In the genomic region with DNA sequence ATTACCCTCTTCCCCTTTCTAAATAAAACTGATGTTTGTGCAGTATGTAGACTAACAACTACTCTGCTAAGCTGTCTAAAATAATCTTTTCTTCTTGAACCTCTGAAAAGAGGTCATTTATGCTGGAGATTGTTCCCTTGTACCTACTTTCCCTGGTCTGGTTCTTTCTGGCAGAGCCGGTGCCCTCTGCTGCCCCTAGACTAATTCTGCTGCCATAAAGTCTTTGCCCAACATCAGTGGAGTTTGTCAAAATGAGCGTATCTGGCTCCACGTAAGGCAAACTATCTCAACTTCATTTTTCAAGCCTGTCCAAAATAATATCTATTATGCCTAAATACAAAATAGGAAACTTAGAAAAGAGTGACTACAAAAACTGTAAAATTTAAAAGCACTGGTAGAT, we compare ENCODE assay signal across 9 cellular contexts. TPM values are rescaled to one million over a fixed set of nuclear protein-coding genes. Genes with fewer than 3 reads are reported as not detected.
DNase-seq lines count a peak whose midpoint lies in the region; ATAC-seq and TF ChIP-seq lines count a peak whose summit lies in the region.
"Had no signal": no experiment of that assay in that cellular context is flagged by ENCODE, and none has a peak within 500 bp of the region (broad histone marks: within the 10 kb centered on the region; RNA-seq: fewer than 3 reads in every experiment).

No MANE protein-coding gene starts in this region.

- peaks cover 27 to 31% (median 28%) of the 10 kb centered on the region in 3 donors for H3K4me1 ChIP-seq in skeletal muscle tissue (ENCODE audit: control insufficient read depth in 3 of 3, insufficient read depth in 3 of 3, low read length in 3 of 3)

- H3K4me3 Mint-ChIP-seq in IgD-negative memory B cell, result peak overlapping the region in 1 of 4 donors; percentile 39
- H3K4me3 Mint-ChIP-seq in glutamatergic neuron (ENCODE audit: unreplicated experiment), result peak overlapping the region; percentile 59

- TF ChIP-seq CTCF in VCaP (conservative IDR thresholded peaks at IDR 0.05), result no peak
- no peak for TF ChIP-seq CTCF in glutamatergic neuron (IDR thresholded peaks at IDR 0.05; ENCODE audit: partially characterized antibody, unreplicated experiment)

- H3K9ac ChIP-seq in skeletal muscle tissue (ENCODE audit: low read depth in 1 of 3, low read length in 3 of 3), result peak overlapping the region; percentile 6 to 47 (median 33)

- H3K36me3 Mint-ChIP-seq in IgD-negative memory B cell (peaks cover 8% of the 10 kb centered on the region), glutamatergic neuron (ENCODE audit: unreplicated experiment) (no peaks in the 10 kb centered on the region)

- H3K27ac Mint-ChIP-seq in IgD-negative memory B cell (peak overlapping the region; percentile 65 to 77 (median 75)), glutamatergic neuron (ENCODE audit: unreplicated experiment) (peak overlapping the region; percentile 83)

- no peaks in the 10 kb centered on the region for H3K27me3 ChIP-seq in skeletal muscle tissue (ENCODE audit: control insufficient read depth in 3 of 3, insufficient read depth in 3 of 3, low read length in 3 of 3)

- no peak overlapping the region for H3K4me3 ChIP-seq in skeletal muscle tissue (ENCODE audit: low read length in 3 of 3)

- H3K27ac ChIP-seq in VCaP (peak overlapping the region; percentile 41; the same call in 1 of the 2 replicates), skeletal muscle tissue (ENCODE audit: low read depth, low read length) (peak overlapping the region; percentile 94)

- peaks cover 0 to 20% (median 0%) of the 10 kb centered on the region in 3 donors for H3K36me3 ChIP-seq in skeletal muscle tissue (ENCODE audit: control insufficient read depth in 3 of 3, insufficient read depth in 3 of 3, low read length in 3 of 3)

- H3K9me3 Mint-ChIP-seq in IgD-negative memory B cell (no peaks in the 10 kb centered on the region), glutamatergic neuron (ENCODE audit: unreplicated experiment) (peaks cover 2% of the 10 kb centered on the region)

- ATAC-seq in HG02981 (IDR thresholded peaks at IDR 0.05; ENCODE audit: unreplicated experiment), result no peak

- no peaks in the 10 kb centered on the region for H3K9me3 ChIP-seq in skeletal muscle tissue (ENCODE audit: control insufficient read depth in 3 of 3, low read length in 3 of 3)

- H3K4me1 Mint-ChIP-seq in IgD-negative memory B cell (peaks cover 10 to 21% (median 20%) of the 10 kb centered on the region in 3 donors), glutamatergic neuron (ENCODE audit: low read depth, unreplicated experiment) (peaks cover 20% of the 10 kb centered on the region)

- H3K27me3 Mint-ChIP-seq in IgD-negative memory B cell (no peaks in the 10 kb centered on the region), glutamatergic neuron (ENCODE audit: unreplicated experiment) (peaks cover 1% of the 10 kb centered on the region)

- DNase-seq in glutamatergic neuron (no peak), inferior parietal cortex (ENCODE audit: extremely low spot score) (no peak), NCI-H146 treated with DMSO at 0.1 percent for 48 hours (lab: John Stamatoyannopoulos, UW; ENCODE audit: unreplicated experiment) (no peak)
- DNase-seq: activated gamma-delta T cell; stimulated activated naive CD8-positive, alpha-beta T cell treated with anti-CD3 and anti-CD28 coated beads, Interleukin-15, Interleukin-2, amounts not matched to agents 100 U/mL and 50 U/mL, for 24 hours had no signal

RNA-seq across cellular contexts. Expression of a gene that starts 30.9 kb away (rescaled TPM):
- not detected for polyA plus RNA-seq in IgD-negative memory B cell
- total RNA-seq in glutamatergic neuron (ENCODE audit: unreplicated experiment), result not detected
- total RNA-seq in skeletal muscle tissue, result 5.2 TPM

RNA-seq across cellular contexts. Expression of a gene that starts 58.6 kb away (rescaled TPM):
- polyA plus RNA-seq in IgD-negative memory B cell, result 42.2 TPM
- total RNA-seq in glutamatergic neuron (ENCODE audit: unreplicated experiment) (111 TPM), skeletal muscle tissue (28.2 TPM)
